36 cellular contexts compared by ENCODE assay signal in the genomic region with DNA sequence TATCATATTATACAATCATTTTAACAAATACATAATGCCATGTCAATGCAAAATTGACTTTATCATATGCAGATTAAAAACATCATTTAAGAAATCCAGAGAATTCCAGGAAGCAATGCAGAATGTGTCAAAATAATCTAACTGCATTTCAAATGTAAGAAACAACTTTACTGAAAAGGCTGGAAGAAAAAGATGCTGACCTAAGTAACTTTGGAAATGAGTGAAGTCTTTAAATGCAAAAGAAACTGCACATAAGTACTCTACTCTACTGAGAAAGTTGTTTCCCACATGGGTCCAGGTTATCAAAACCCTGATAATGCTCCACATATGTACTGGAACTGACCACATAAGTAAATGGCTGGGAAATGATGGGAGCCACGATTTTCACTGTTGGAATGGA.
DNase-seq lines count a peak whose midpoint lies in the region; ATAC-seq, FAIRE-seq and TF ChIP-seq lines count a peak whose summit lies in the region.
"Had no signal": no experiment of that assay in that cellular context is flagged by ENCODE, and none has a peak within 500 bp of the region (broad histone marks: within the 10 kb centered on the region; RNA-seq: fewer than 3 reads in every experiment).

No MANE protein-coding gene starts in this region.

- H3K4me1 Mint-ChIP-seq in H9 = peaks cover 0 to 3% of the 10 kb centered on the region in 2 experiments; a peak in 1 of 4 replicates
- H3K4me1 Mint-ChIP-seq: B cell; CD4-positive, alpha-beta memory T cell; CD4-positive, CD25-positive, alpha-beta regulatory T cell; CD8-positive, alpha-beta memory T cell had no signal

- H2BK15ac ChIP-seq in IMR-90 (ENCODE audit: low read depth, low read length) (no peak overlapping the region), H9 (ENCODE audit: low read depth, low read length) (no peak overlapping the region)

- H3T11ph ChIP-seq in H9 (ENCODE audit: low read length) = no peak overlapping the region

- no peaks in the 10 kb centered on the region for H3K4me1 ChIP-seq in HepG2 (ENCODE audit: insufficient read depth, low read length)
- H3K4me1 ChIP-seq in right lobe of liver = no peaks in the 10 kb centered on the region
- no peaks in the 10 kb centered on the region for H3K4me1 ChIP-seq in A549
- H3K4me1 ChIP-seq in IMR-90 (ENCODE audit: control insufficient read depth, insufficient read depth, low read length) = no peaks in the 10 kb centered on the region
- H3K4me1 ChIP-seq in K562 (replicated peaks in 1 of 2; ENCODE audit: control insufficient read depth in 2 of 2, insufficient read depth in 2 of 2, low read length in 2 of 2) = no peaks in the 10 kb centered on the region
- H3K4me1 ChIP-seq in H9 (ENCODE audit: insufficient read depth, low read length) = no peaks in the 10 kb centered on the region
- H3K4me1 ChIP-seq: BE2C; BLaER1; BLaER1 treated with 17β-estradiol and CSF1 and Interleukin-3, amounts not matched to agents 10 nM and 100 nM; Caco-2 had no signal

- no peak overlapping the region for H3K27ac ChIP-seq in HepG2 (ENCODE audit: extremely low read length, insufficient read depth, low read length)
- no peak overlapping the region for H3K27ac ChIP-seq in right lobe of liver
- no peak overlapping the region for H3K27ac ChIP-seq in A549
- H3K27ac ChIP-seq in IMR-90 (ENCODE audit: insufficient read depth, low read length) = no peak overlapping the region
- no peak overlapping the region for H3K27ac ChIP-seq in K562 (ENCODE audit: extremely low read depth, low read depth, low read length)
- H3K27ac ChIP-seq in H9 (ENCODE audit: insufficient read length, low read depth, low read length) = no peak overlapping the region
- H3K27ac ChIP-seq: 22Rv1; BLaER1; BLaER1 treated with 17β-estradiol and CSF1 and Interleukin-3, amounts not matched to agents 10 nM and 100 nM; C4-2B had no signal

- peaks cover 0 to 19% (median 6%) of the 10 kb centered on the region in 3 experiments; a peak in 4 of 7 replicates for H3K36me3 Mint-ChIP-seq in H9 (ENCODE audit: insufficient read depth in 1 of 3, low read depth in 3 of 3)
- H3K36me3 Mint-ChIP-seq: CD14-positive monocyte; CD4-positive, CD25-positive, alpha-beta regulatory T cell; CD8-positive, alpha-beta memory T cell had no signal

- H4K91ac ChIP-seq in IMR-90 (ENCODE audit: insufficient read depth, low read depth, low read length) = no peak overlapping the region
- no peak overlapping the region for H4K91ac ChIP-seq in H9 (ENCODE audit: insufficient read length, low read depth, low read length)

- no peaks in the 10 kb centered on the region for H3K27me3 Mint-ChIP-seq in H9 (ENCODE audit: low read depth)
- H3K27me3 Mint-ChIP-seq: B cell; CD4-positive, alpha-beta memory T cell; CD4-positive, alpha-beta T cell; CD4-positive, CD25-positive, alpha-beta regulatory T cell had no signal

- peaks cover 1 to 3% of the 10 kb centered on the region in 2 experiments; a peak in 2 of 5 replicates for H3K9me3 Mint-ChIP-seq in H9
- H3K9me3 Mint-ChIP-seq: CD4-positive, CD25-positive, alpha-beta regulatory T cell; CD8-positive, alpha-beta T cell had no signal

- H2BK5ac ChIP-seq in IMR-90 (ENCODE audit: low read depth, low read length, poor library complexity, severe bottlenecking) (no peak overlapping the region), H9 (ENCODE audit: insufficient read length, low read length) (no peak overlapping the region)

- H3K56ac ChIP-seq in IMR-90 (ENCODE audit: extremely low read depth, insufficient read depth, low read length) (no peak overlapping the region), H9 (ENCODE audit: insufficient read length, low read depth, low read length) (no peak overlapping the region)

- no peaks in the 10 kb centered on the region; the same call in 1 of the 2 replicates for H3K9me1 ChIP-seq in IMR-90 (ENCODE audit: insufficient read depth, low read length)
- no peaks in the 10 kb centered on the region for H3K9me1 ChIP-seq in K562 (ENCODE audit: control insufficient read depth, insufficient read depth, low read length)

- H3K4me3 Mint-ChIP-seq in H9 = no peak overlapping the region
- H3K4me3 Mint-ChIP-seq: B cell; CD14-positive monocyte; CD4-positive, alpha-beta memory T cell; CD4-positive, alpha-beta T cell; CD4-positive, CD25-positive, alpha-beta regulatory T cell; CD8-positive, alpha-beta memory T cell; CD8-positive, alpha-beta T cell had no signal

- TF ChIP-seq RAD21 in HepG2 (CRISPR knock-in tag; IDR thresholded peaks at IDR 0.05) = no peak
- no peak for TF ChIP-seq RAD21 in A549 (conservative IDR thresholded peaks at IDR 0.05 in 1 of 2, IDR thresholded peaks at IDR 0.05 in 1 of 2)
- TF ChIP-seq RAD21 in IMR-90 (IDR thresholded peaks at IDR 0.05; ENCODE audit: low read length) = no peak
- TF ChIP-seq RAD21 in K562 (CRISPR knock-in tag; conservative IDR thresholded peaks at IDR 0.05 in 1 of 2, IDR thresholded peaks at IDR 0.05 in 1 of 2) = no peak

- intact Hi-C loops in HepG2 (cut with micrococcal nuclease; ENCODE audit: unreplicated experiment) = no loop called here
- intact Hi-C loops in right lobe of liver (cut with DNase I) = no loop called here
- intact Hi-C loops in IMR-90 (cut with micrococcal nuclease) = no loop called here
- intact Hi-C loops in K562 (cut with micrococcal nuclease) = no loop called here

- no peak overlapping the region for H2AK9ac ChIP-seq in IMR-90 (replicated peaks; ENCODE audit: low read depth, low read length, poor library complexity)

- H3K23ac ChIP-seq in IMR-90 (ENCODE audit: low read depth, low read length) (no peak overlapping the region), H9 (ENCODE audit: insufficient read length, low read depth, low read length) (no peak overlapping the region)

- no peak overlapping the region for H2AK5ac ChIP-seq in IMR-90 (ENCODE audit: low read depth, low read length)
- H2AK5ac ChIP-seq in H9 (ENCODE audit: insufficient read length, low read length) = no peak overlapping the region

- 0% methylated on average over 1 of the region's 1 CpG for WGBS in HepG2 (ENCODE audit: low lambda C conversion rate)
- WGBS in right lobe of liver (ENCODE audit: insufficient coverage, low coverage, low lambda C conversion rate, missing lambda C conversion rate) = 33% methylated on average over 1 of the region's 1 CpG
- 13% methylated on average over 1 of the region's 1 CpG for WGBS in A549 (ENCODE audit: missing lambda C conversion rate)
- no CpG with 5 or more reads among the region's 1 CpG for WGBS in IMR-90 (ENCODE audit: extremely low coverage in 2 of 2, insufficient read length in 1 of 2), 2 experiments
- WGBS in K562 (ENCODE audit: insufficient coverage, low coverage, missing lambda C conversion rate) = 0% methylated on average over 1 of the region's 1 CpG
- no CpG with 5 or more reads among the region's 1 CpG for WGBS in H9 (ENCODE audit: extremely low coverage, insufficient read length, low lambda C conversion rate)

- H3K4me2 ChIP-seq in HepG2 (ENCODE audit: low read depth, low read length) = no peak overlapping the region
- no peak overlapping the region for H3K4me2 ChIP-seq in A549
- H3K4me2 ChIP-seq in IMR-90 (ENCODE audit: low read depth, low read length) = no peak overlapping the region
- H3K4me2 ChIP-seq in K562 (ENCODE audit: insufficient read depth, low read length) = no peak overlapping the region
- no peak overlapping the region for H3K4me2 ChIP-seq in H9 (ENCODE audit: insufficient read depth, insufficient read length, low read length)
- H3K4me2 ChIP-seq: BLaER1; BLaER1 treated with 17β-estradiol and CSF1 and Interleukin-3, amounts not matched to agents 10 nM and 100 nM had no signal

- in situ Hi-C loops in HepG2 (cut with HindIII; ENCODE audit: extremely low pct_ligation_motif_present, low pct_unique_long_range_greater_than_20kb) (no loop called here), IMR-90 (cut with MboI; ENCODE audit: low sequenced_read_pairs) (no loop called here), K562 (cut with MboI) (no loop called here)

- H3K36me3 ChIP-seq in HepG2 (replicated peaks in 1 of 2; ENCODE audit: control insufficient read depth in 1 of 2, insufficient read depth in 2 of 2, low read length in 2 of 2) (no peaks in the 10 kb centered on the region), right lobe of liver (no peaks in the 10 kb centered on the region), IMR-90 (ENCODE audit: control insufficient read depth, insufficient read depth, low read length) (peaks cover 17% of the 10 kb centered on the region), K562 (ENCODE audit: control insufficient read depth, insufficient read depth, low read length) (no peaks in the 10 kb centered on the region)
- H3K36me3 ChIP-seq: BE2C had no signal

- TF ChIP-seq CTCF in HepG2 (CRISPR knock-in tag; IDR thresholded peaks at IDR 0.05) (no peak), right lobe of liver (IDR thresholded peaks at IDR 0.05) (no peak), A549 (IDR thresholded peaks at IDR 0.05) (no peak), IMR-90 (conservative IDR thresholded peaks at IDR 0.05; ENCODE audit: low read depth, low read length) (no peak), K562 (IDR thresholded peaks at IDR 0.05 in 2 of 3, conservative IDR thresholded peaks at IDR 0.05 in 1 of 3; ENCODE audit: insufficient read depth in 2 of 3, low read depth in 1 of 3, low read length in 3 of 3) (no peak), H9 (conservative IDR thresholded peaks at IDR 0.05) (no peak)

- H2AFZ ChIP-seq in HepG2 (ENCODE audit: low read length) (no peak overlapping the region), IMR-90 (replicated peaks; ENCODE audit: low read length, poor library complexity) (no peak overlapping the region), K562 (ENCODE audit: low read depth, low read length) (no peak overlapping the region), H9 (ENCODE audit: low read length) (no peak overlapping the region)

- BruUV-seq in HepG2 (replicated peaks; lab: Mats Ljungman, UMichigan) = no TSS peak
- BruUV-seq in IMR-90 (replicated peaks; lab: Mats Ljungman, UMichigan) = no TSS peak
- BruUV-seq in K562 (replicated peaks; lab: Mats Ljungman, UMichigan) = no TSS peak

- H3K27me3 ChIP-seq in HepG2 (ENCODE audit: control insufficient read depth in 1 of 2, insufficient read depth in 2 of 2, low read length in 2 of 2) = no peaks in the 10 kb centered on the region
- no peaks in the 10 kb centered on the region for H3K27me3 ChIP-seq in right lobe of liver
- no peaks in the 10 kb centered on the region for H3K27me3 ChIP-seq in IMR-90 (ENCODE audit: control insufficient read depth, insufficient read depth, low read length)
- H3K27me3 ChIP-seq in K562 (ENCODE audit: control insufficient read depth in 2 of 2, insufficient read depth in 2 of 2, low read length in 2 of 2) = no peaks in the 10 kb centered on the region
- H3K27me3 ChIP-seq in H9 (ENCODE audit: insufficient read depth, low read length) = no peaks in the 10 kb centered on the region
- H3K27me3 ChIP-seq: BE2C; BLaER1; BLaER1 treated with 17β-estradiol and CSF1 and Interleukin-3, amounts not matched to agents 10 nM and 100 nM had no signal

- H3K18ac ChIP-seq in IMR-90 (ENCODE audit: low read depth, low read length) (no peak overlapping the region), H9 (ENCODE audit: insufficient read length, low read depth, low read length) (no peak overlapping the region)

- H2BK120ac ChIP-seq in IMR-90 (ENCODE audit: low read depth, low read length) = no peak overlapping the region
- no peak overlapping the region for H2BK120ac ChIP-seq in H9 (ENCODE audit: low read depth, low read length, poor library complexity, severe bottlenecking)

- POLR2A ChIA-PET in HepG2 (lab: Yijun Ruan, JAX) (no interaction called here), A549 (lab: Yijun Ruan, JAX) (no interaction called here), IMR-90 (lab: Charles Lee; ENCODE audit: unreplicated experiment) (no interaction called here), K562 (lab: Yijun Ruan, JAX) (no interaction called here)

- H3K79me2 ChIP-seq in HepG2 (ENCODE audit: insufficient read depth, low read length) (no peaks in the 10 kb centered on the region), K562 (ENCODE audit: control insufficient read depth, insufficient read depth, low read length) (no peaks in the 10 kb centered on the region), H9 (ENCODE audit: insufficient read depth, low read length) (no peaks in the 10 kb centered on the region)

- no peaks in the 10 kb centered on the region for H4K20me1 ChIP-seq in HepG2 (ENCODE audit: insufficient read depth, low read length)
- no peaks in the 10 kb centered on the region for H4K20me1 ChIP-seq in IMR-90 (ENCODE audit: insufficient read depth, low read length)
- H4K20me1 ChIP-seq in K562 (replicated peaks; ENCODE audit: control insufficient read depth, insufficient read depth, low read length) = no peaks in the 10 kb centered on the region
- H4K20me1 ChIP-seq in H9 (ENCODE audit: control insufficient read depth, insufficient read depth, insufficient read length) = no peaks in the 10 kb centered on the region
- H4K20me1 ChIP-seq: BLaER1; BLaER1 treated with 17β-estradiol and CSF1 and Interleukin-3, amounts not matched to agents 10 nM and 100 nM had no signal

- TF ChIP-seq POLR2A in HepG2 (IDR thresholded peaks at IDR 0.05; ENCODE audit: insufficient read depth in 1 of 2, low read depth in 2 of 2, low read length in 2 of 2) (no peak), right lobe of liver (IDR thresholded peaks at IDR 0.05) (no peak), A549 (IDR thresholded peaks at IDR 0.05; ENCODE audit: low read length) (no peak), IMR-90 (IDR thresholded peaks at IDR 0.05; ENCODE audit: low read depth, low read length) (no peak), K562 (conservative IDR thresholded peaks at IDR 0.05) (no peak)

- no peak overlapping the region for H2BK12ac ChIP-seq in H9 (ENCODE audit: insufficient read length, low read depth, low read length)

- H3K23me2 ChIP-seq in H9 (ENCODE audit: insufficient read length, low read depth, low read length, poor library complexity, severe bottlenecking) = no peaks in the 10 kb centered on the region

- H2BK20ac ChIP-seq in IMR-90 (ENCODE audit: low read depth, low read length) = no peak overlapping the region
- no peak overlapping the region for H2BK20ac ChIP-seq in H9 (ENCODE audit: low read depth, low read length, poor library complexity, severe bottlenecking)

- FAIRE-seq in HepG2 (lab: Jason Lieb, UNC) = no peak
- no peak for FAIRE-seq in A549 (lab: Jason Lieb, UNC)
- FAIRE-seq in K562 (lab: Jason Lieb, UNC) = no peak
- FAIRE-seq: A204.1, D721Med had no signal

- H4K8ac ChIP-seq in IMR-90 (ENCODE audit: low read depth in 2 of 2, low read length in 2 of 2) (no peak overlapping the region), H9 (replicated peaks; ENCODE audit: insufficient read length, low read depth, low read length) (no peak overlapping the region)

- DNase-seq in HepG2 (ENCODE audit: low spot score) (no peak), right lobe of liver (no peak), A549 (ENCODE audit: low read depth in 1 of 2, low spot score in 1 of 2) (no peak), IMR-90 (no peak), K562 (ENCODE audit: extremely low read depth in 1 of 4, low spot score in 3 of 4) (no peak), H9 (no peak), SW 1271 (lab: John Stamatoyannopoulos, UW) (no peak), pons (ENCODE audit: low spot score) (no peak)
- DNase-seq: 8988T; ACHN; AML-193; BE2C; C1 segment of cervical spinal cord; Caco-2; Calu3; CD4-positive, alpha-beta memory T cell; CD4-positive, alpha-beta T cell; CD4-positive, CD25-positive, alpha-beta regulatory T cell; CD8-positive, alpha-beta memory T cell; CD8-positive, alpha-beta T cell; COR-L47; DMS 273 treated with DMSO at 0.1 percent for 48 hours; DMS153; DMS53; DMS79; DMS79 treated with DMSO at 0.1 percent for 48 hours; DND-41; EL had no signal

- ATAC-seq in HepG2 (no peak), right lobe of liver (no peak), A549 (no peak), IMR-90 (ENCODE audit: low read depth) (no peak), K562 (no peak)
- ATAC-seq: CD8-positive, alpha-beta T cell had no signal

- no peak overlapping the region for H4K5ac ChIP-seq in IMR-90 (ENCODE audit: low read depth, low read length)
- H4K5ac ChIP-seq in H9 (ENCODE audit: insufficient read length, low read depth, low read length) = no peak overlapping the region

- H3K27ac Mint-ChIP-seq in H9 = no peak overlapping the region
- H3K27ac Mint-ChIP-seq: B cell; CD4-positive, alpha-beta memory T cell; CD4-positive, alpha-beta T cell; CD4-positive, CD25-positive, alpha-beta regulatory T cell; CD8-positive, alpha-beta T cell had no signal

- dilution Hi-C loops in IMR-90 (cut with HindIII; ENCODE audit: low sequenced_read_pairs, unreplicated experiment) = no loop called here

- H3K9me3 ChIP-seq in HepG2 (ENCODE audit: low read length) (no peaks in the 10 kb centered on the region), right lobe of liver (no peaks in the 10 kb centered on the region), A549 (no peaks in the 10 kb centered on the region), IMR-90 (ENCODE audit: control insufficient read depth, insufficient read depth, low read length) (no peaks in the 10 kb centered on the region), K562 (replicated peaks; ENCODE audit: control insufficient read depth, insufficient read depth, low read depth, low read length) (no peaks in the 10 kb centered on the region), H9 (ENCODE audit: control insufficient read depth, low read depth, low read length) (no peaks in the 10 kb centered on the region)
- H3K9me3 ChIP-seq: BE2C, BLaER1, Caco-2 had no signal

- CTCF ChIA-PET in HepG2 (lab: Yijun Ruan, JAX; ENCODE audit: low intra/inter-chr PET ratio, low total read pairs) = no interaction called here
- CTCF ChIA-PET in A549 (lab: Yijun Ruan, JAX) = no interaction called here
- CTCF ChIA-PET in IMR-90 (lab: Yijun Ruan, JAX) = no interaction called here
- CTCF ChIA-PET in K562 (lab: Yijun Ruan, JAX; ENCODE audit: low intra/inter-chr PET ratio) = no interaction called here

- H3K4ac ChIP-seq in IMR-90 (ENCODE audit: low read depth, low read length) (no peak overlapping the region), H9 (ENCODE audit: low read depth, low read length) (no peak overlapping the region)

- TF ChIP-seq EP300 in HepG2 (IDR thresholded peaks at IDR 0.05; ENCODE audit: low read depth in 2 of 2, low read length in 2 of 2) (no peak), HepG2 (CRISPR knock-in tag; IDR thresholded peaks at IDR 0.05; ENCODE audit: borderline replicate concordance) (no peak), A549 (IDR thresholded peaks at IDR 0.05) (no peak), K562 (IDR thresholded peaks at IDR 0.05; ENCODE audit: low read length) (no peak)

- H3K4me3 ChIP-seq in HepG2 (replicated peaks in 1 of 3; ENCODE audit: insufficient read depth in 1 of 3, low read depth in 2 of 3, low read length in 3 of 3) = no peak overlapping the region
- no peak overlapping the region for H3K4me3 ChIP-seq in right lobe of liver
- H3K4me3 ChIP-seq in A549 = no peak overlapping the region
- H3K4me3 ChIP-seq in IMR-90 (ENCODE audit: insufficient read depth, low read depth, low read length) = no peak overlapping the region
- no peak overlapping the region for H3K4me3 ChIP-seq in K562
- H3K4me3 ChIP-seq: BLaER1; BLaER1 treated with 17β-estradiol and CSF1 and Interleukin-3, amounts not matched to agents 10 nM and 100 nM had no signal

- H3K79me1 ChIP-seq in IMR-90 (ENCODE audit: low read depth in 1 of 2, low read length in 2 of 2) (no peaks in the 10 kb centered on the region), H9 (ENCODE audit: insufficient read depth, low read depth, low read length, poor library complexity, severe bottlenecking) (no peaks in the 10 kb centered on the region)

- H3K9ac ChIP-seq in HepG2 (ENCODE audit: insufficient read depth, low read depth, low read length) (no peak overlapping the region), IMR-90 (ENCODE audit: low read depth, low read length) (no peak overlapping the region), K562 (ENCODE audit: insufficient read depth in 1 of 2, low read depth in 2 of 2, low read length in 2 of 2) (no peak overlapping the region), H9 (ENCODE audit: extremely low read depth, insufficient read length, low read length) (no peak overlapping the region)
- H3K9ac ChIP-seq: BLaER1; BLaER1 treated with 17β-estradiol and CSF1 and Interleukin-3, amounts not matched to agents 10 nM and 100 nM had no signal

- H3K14ac ChIP-seq in IMR-90 (replicated peaks; ENCODE audit: low read depth, low read length) (no peak overlapping the region), H9 (ENCODE audit: insufficient read depth, low read length) (no peak overlapping the region)
